Comparison of ENCODE assay signal across 11 cellular contexts in the genomic region with DNA sequence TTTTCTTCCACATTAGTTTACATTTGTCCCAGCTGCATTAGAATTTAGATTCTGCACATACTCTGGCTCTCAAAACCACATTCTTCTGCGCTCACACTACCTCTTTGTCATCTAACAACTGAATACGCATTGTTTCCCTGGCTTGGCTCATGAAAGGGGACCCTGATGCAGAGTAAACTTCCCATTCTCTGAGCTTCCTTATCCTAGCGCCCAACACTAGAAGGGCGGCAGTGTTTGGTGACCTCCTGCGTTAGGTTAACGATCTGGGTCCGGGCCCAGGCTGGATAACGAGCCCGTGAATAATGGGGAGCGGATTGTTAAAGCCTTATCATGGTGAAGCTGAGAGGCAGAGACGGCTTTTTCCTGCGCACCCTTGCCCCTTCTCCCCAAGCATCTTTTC.
DNase-seq lines count a peak whose midpoint lies in the region; ATAC-seq and TF ChIP-seq lines count a peak whose summit lies in the region.
"Had no signal": no experiment of that assay in that cellular context is flagged by ENCODE, and none has a peak within 500 bp of the region (broad histone marks: within the 10 kb centered on the region; RNA-seq: fewer than 3 reads in every experiment).

No MANE protein-coding gene starts in this region.

- peak overlapping the region; percentile 79 for H3K27ac ChIP-seq in substantia nigra (ENCODE audit: low read depth, low read length, poor library complexity, severe bottlenecking)
- H3K27ac ChIP-seq: C4-2B, gastroesophageal sphincter, psoas muscle had no signal

- no peak overlapping the region for H3K4me3 ChIP-seq in fibroblast of pulmonary artery (replicated peaks; ENCODE audit: low read depth, low read length)
- H3K4me3 ChIP-seq: gastroesophageal sphincter, psoas muscle had no signal

- ATAC-seq in GM21423 (IDR thresholded peaks at IDR 0.05; ENCODE audit: unreplicated experiment): no peak
- ATAC-seq: gastroesophageal sphincter had no signal

- intact Hi-C loops in cardiac septum (cut with DNase I): no loop called here

- DNase-seq in amygdala (lab: John Stamatoyannopoulos, UW) (peak in 51 of 56 donors; percentile 16 to 91 (median 64)), fibroblast of pulmonary artery (ENCODE audit: low read depth) (peak; percentile 15), lung microvascular endothelial cell (ENCODE audit: low read depth in 2 of 2) (peak; percentile 12 to 71), substantia nigra (lab: John Stamatoyannopoulos, UW) (peak in 48 of 49 donors; percentile 4 to 90 (median 66)), cardiac septum (ENCODE audit: low spot score) (no peak)
- DNase-seq in activated naive CD4-positive, alpha-beta T cell treated with Interleukin-2 at 50 U/mL for 16 hours: no peak
- DNase-seq: psoas muscle, RPMI8226 had no signal

- TF ChIP-seq CTCF in fibroblast of pulmonary artery (IDR thresholded peaks at IDR 0.05; ENCODE audit: low read length, missing control alignments): no peak

Comparison
In these comparisons a context has a peak if more than half of its experiments do, and no peak if none do; other contexts are left out.
1. DNase-seq: peak in amygdala (51 of 56), fibroblast of pulmonary artery (single experiment), lung microvascular endothelial cell (2 of 2) and substantia nigra (48 of 49); none in activated naive CD4-positive, alpha-beta T cell treated with Interleukin-2 at 50 U/mL for 16 hours (single experiment) and cardiac septum (single experiment).